1 cellular context compared by ENCODE assay signal in the genomic region with DNA sequence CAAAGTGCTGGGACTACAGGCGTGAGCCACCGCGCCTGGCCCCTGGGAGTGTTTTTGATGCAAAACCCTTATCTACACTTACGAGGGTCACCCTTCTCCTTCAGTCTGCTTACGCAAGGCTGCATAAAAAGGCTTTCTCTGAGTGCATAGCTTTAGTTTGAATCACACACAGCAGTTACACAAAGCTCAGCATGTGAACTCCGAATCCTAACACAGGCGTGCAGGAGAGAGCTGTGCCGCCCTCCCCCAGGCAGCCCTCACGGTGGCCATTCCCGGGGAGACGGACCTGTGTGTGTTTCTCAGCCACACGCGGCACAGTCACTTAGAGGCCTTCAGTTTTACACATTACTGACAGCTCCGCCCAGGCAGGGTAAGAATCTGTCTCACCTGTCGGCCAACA.
TF ChIP-seq lines count a peak whose summit lies in the region.

No MANE protein-coding gene starts in this region.

TF ChIP-seq in HepG2, 621 proteins besides CTCF, POLR2A, EP300 and RAD21 (continues in another document):
- TF ChIP-seq, protein P1, sequence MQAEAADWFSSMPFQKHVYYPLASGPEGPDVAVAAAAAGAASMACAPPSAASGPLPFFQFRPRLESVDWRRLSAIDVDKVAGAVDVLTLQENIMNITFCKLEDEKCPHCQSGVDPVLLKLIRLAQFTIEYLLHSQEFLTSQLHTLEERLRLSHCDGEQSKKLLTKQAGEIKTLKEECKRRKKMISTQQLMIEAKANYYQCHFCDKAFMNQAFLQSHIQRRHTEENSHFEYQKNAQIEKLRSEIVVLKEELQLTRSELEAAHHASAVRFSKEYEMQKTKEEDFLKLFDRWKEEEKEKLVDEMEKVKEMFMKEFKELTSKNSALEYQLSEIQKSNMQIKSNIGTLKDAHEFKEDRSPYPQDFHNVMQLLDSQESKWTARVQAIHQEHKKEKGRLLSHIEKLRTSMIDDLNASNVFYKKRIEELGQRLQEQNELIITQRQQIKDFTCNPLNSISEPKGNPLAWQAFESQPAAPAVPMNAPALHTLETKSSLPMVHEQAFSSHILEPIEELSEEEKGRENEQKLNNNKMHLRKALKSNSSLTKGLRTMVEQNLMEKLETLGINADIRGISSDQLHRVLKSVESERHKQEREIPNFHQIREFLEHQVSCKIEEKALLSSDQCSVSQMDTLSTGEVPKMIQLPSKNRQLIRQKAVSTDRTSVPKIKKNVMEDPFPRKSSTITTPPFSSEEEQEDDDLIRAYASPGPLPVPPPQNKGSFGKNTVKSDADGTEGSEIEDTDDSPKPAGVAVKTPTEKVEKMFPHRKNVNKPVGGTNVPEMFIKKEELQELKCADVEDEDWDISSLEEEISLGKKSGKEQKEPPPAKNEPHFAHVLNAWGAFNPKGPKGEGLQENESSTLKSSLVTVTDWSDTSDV (CRISPR knock-in tag; IDR thresholded peaks at IDR 0.05) = no peak
- no peak for TF ChIP-seq ZNF558 (CRISPR knock-in tag; IDR thresholded peaks at IDR 0.05; ENCODE audit: borderline replicate concordance)
- TF ChIP-seq ZNF605 (CRISPR knock-in tag; IDR thresholded peaks at IDR 0.05) = no peak
- no peak for TF ChIP-seq TBL1XR1 (IDR thresholded peaks at IDR 0.05; ENCODE audit: borderline replicate concordance, low read length, partially characterized antibody)
- TF ChIP-seq, protein P2, sequence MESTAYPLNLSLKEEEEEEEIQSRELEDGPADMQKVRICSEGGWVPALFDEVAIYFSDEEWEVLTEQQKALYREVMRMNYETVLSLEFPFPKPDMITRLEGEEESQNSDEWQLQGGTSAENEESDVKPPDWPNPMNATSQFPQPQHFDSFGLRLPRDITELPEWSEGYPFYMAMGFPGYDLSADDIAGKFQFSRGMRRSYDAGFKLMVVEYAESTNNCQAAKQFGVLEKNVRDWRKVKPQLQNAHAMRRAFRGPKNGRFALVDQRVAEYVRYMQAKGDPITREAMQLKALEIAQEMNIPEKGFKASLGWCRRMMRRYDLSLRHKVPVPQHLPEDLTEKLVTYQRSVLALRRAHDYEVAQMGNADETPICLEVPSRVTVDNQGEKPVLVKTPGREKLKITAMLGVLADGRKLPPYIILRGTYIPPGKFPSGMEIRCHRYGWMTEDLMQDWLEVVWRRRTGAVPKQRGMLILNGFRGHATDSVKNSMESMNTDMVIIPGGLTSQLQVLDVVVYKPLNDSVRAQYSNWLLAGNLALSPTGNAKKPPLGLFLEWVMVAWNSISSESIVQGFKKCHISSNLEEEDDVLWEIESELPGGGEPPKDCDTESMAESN (CRISPR knock-in tag; conservative IDR thresholded peaks at IDR 0.05) = no peak
- 0 out of 2 replicates have a peak, but pooled peaks have one; percentile 19 for TF ChIP-seq SOX5 (CRISPR knock-in tag; IDR thresholded peaks at IDR 0.05; ENCODE audit: borderline replicate concordance)
- peak; percentile 39; the same call in 1 of the 2 replicates for TF ChIP-seq RARA (CRISPR knock-in tag; IDR thresholded peaks at IDR 0.05)
- no peak for TF ChIP-seq SIX4 (CRISPR knock-in tag; IDR thresholded peaks at IDR 0.05)
- TF ChIP-seq CEBPB (IDR thresholded peaks at IDR 0.05; ENCODE audit: borderline replicate concordance, low read depth, low read length) = peak; percentile 64; the same call in 1 of the 2 replicates
- no peak for TF ChIP-seq EZH2 (conservative IDR thresholded peaks at IDR 0.05; ENCODE audit: low read depth, low read length)
- peak; percentile 16; the same call in 1 of the 2 replicates for TF ChIP-seq SAP130 (CRISPR knock-in tag; IDR thresholded peaks at IDR 0.05; ENCODE audit: low read depth)
- no peak for TF ChIP-seq NR2F6 (IDR thresholded peaks at IDR 0.05)
- TF ChIP-seq NR2F6 (CRISPR knock-in tag; IDR thresholded peaks at IDR 0.05) = peak; percentile 13; the same call in 1 of the 2 replicates
- TF ChIP-seq ZNF460 (CRISPR knock-in tag; IDR thresholded peaks at IDR 0.05; ENCODE audit: borderline replicate concordance) = peak; percentile 62; the same call in 1 of the 2 replicates
- 0 out of 2 replicates have a peak, but pooled peaks have one; percentile 24 for TF ChIP-seq GATAD2A (CRISPR knock-in tag; IDR thresholded peaks at IDR 0.05)
- no peak for TF ChIP-seq SNAPC2 (CRISPR knock-in tag; IDR thresholded peaks at IDR 0.05)
- TF ChIP-seq ZNF235 (CRISPR knock-in tag; IDR thresholded peaks at IDR 0.05; ENCODE audit: borderline replicate concordance) = no peak
- 0 out of 2 replicates have a peak, but pooled peaks have one; percentile 12 for TF ChIP-seq ARID5B (CRISPR knock-in tag; IDR thresholded peaks at IDR 0.05)
- no peak for TF ChIP-seq ZNF792 (CRISPR knock-in tag; IDR thresholded peaks at IDR 0.05)
- peak; percentile 88 for TF ChIP-seq FOSL2 (CRISPR knock-in tag; IDR thresholded peaks at IDR 0.05)
- TF ChIP-seq DNMT3B (CRISPR knock-in tag; conservative IDR thresholded peaks at IDR 0.05) = no peak
- TF ChIP-seq ZNF101 (CRISPR knock-in tag; IDR thresholded peaks at IDR 0.05; ENCODE audit: borderline replicate concordance, low read depth) = no peak
- peak; percentile 43 for TF ChIP-seq TEAD3 (CRISPR knock-in tag; optimal IDR thresholded peaks at IDR 0.05; ENCODE audit: borderline replicate concordance)
- TF ChIP-seq, protein P3, sequence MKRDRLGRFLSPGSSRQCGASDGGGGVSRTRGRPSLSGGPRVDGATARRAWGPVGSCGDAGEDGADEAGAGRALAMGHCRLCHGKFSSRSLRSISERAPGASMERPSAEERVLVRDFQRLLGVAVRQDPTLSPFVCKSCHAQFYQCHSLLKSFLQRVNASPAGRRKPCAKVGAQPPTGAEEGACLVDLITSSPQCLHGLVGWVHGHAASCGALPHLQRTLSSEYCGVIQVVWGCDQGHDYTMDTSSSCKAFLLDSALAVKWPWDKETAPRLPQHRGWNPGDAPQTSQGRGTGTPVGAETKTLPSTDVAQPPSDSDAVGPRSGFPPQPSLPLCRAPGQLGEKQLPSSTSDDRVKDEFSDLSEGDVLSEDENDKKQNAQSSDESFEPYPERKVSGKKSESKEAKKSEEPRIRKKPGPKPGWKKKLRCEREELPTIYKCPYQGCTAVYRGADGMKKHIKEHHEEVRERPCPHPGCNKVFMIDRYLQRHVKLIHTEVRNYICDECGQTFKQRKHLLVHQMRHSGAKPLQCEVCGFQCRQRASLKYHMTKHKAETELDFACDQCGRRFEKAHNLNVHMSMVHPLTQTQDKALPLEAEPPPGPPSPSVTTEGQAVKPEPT (CRISPR knock-in tag; IDR thresholded peaks at IDR 0.05; ENCODE audit: low read depth) = no peak
- TF ChIP-seq ZMYM3 (CRISPR knock-in tag; IDR thresholded peaks at IDR 0.05) = 0 out of 2 replicates have a peak, but pooled peaks have one; percentile 21
- TF ChIP-seq, protein P4, sequence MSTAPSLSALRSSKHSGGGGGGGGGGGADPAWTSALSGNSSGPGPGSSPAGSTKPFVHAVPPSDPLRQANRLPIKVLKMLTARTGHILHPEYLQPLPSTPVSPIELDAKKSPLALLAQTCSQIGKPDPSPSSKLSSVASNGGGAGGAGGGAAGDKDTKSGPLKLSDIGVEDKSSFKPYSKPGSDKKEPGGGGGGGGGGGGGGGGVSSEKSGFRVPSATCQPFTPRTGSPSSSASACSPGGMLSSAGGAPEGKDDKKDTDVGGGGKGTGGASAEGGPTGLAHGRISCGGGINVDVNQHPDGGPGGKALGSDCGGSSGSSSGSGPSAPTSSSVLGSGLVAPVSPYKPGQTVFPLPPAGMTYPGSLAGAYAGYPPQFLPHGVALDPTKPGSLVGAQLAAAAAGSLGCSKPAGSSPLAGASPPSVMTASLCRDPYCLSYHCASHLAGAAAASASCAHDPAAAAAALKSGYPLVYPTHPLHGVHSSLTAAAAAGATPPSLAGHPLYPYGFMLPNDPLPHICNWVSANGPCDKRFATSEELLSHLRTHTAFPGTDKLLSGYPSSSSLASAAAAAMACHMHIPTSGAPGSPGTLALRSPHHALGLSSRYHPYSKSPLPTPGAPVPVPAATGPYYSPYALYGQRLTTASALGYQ (CRISPR knock-in tag; IDR thresholded peaks at IDR 0.05) = no peak
- no peak for TF ChIP-seq E2F5 (CRISPR knock-in tag; conservative IDR thresholded peaks at IDR 0.05)
- TF ChIP-seq ZBTB38 (CRISPR knock-in tag; IDR thresholded peaks at IDR 0.05) = peak; percentile 47
- TF ChIP-seq, protein P5, sequence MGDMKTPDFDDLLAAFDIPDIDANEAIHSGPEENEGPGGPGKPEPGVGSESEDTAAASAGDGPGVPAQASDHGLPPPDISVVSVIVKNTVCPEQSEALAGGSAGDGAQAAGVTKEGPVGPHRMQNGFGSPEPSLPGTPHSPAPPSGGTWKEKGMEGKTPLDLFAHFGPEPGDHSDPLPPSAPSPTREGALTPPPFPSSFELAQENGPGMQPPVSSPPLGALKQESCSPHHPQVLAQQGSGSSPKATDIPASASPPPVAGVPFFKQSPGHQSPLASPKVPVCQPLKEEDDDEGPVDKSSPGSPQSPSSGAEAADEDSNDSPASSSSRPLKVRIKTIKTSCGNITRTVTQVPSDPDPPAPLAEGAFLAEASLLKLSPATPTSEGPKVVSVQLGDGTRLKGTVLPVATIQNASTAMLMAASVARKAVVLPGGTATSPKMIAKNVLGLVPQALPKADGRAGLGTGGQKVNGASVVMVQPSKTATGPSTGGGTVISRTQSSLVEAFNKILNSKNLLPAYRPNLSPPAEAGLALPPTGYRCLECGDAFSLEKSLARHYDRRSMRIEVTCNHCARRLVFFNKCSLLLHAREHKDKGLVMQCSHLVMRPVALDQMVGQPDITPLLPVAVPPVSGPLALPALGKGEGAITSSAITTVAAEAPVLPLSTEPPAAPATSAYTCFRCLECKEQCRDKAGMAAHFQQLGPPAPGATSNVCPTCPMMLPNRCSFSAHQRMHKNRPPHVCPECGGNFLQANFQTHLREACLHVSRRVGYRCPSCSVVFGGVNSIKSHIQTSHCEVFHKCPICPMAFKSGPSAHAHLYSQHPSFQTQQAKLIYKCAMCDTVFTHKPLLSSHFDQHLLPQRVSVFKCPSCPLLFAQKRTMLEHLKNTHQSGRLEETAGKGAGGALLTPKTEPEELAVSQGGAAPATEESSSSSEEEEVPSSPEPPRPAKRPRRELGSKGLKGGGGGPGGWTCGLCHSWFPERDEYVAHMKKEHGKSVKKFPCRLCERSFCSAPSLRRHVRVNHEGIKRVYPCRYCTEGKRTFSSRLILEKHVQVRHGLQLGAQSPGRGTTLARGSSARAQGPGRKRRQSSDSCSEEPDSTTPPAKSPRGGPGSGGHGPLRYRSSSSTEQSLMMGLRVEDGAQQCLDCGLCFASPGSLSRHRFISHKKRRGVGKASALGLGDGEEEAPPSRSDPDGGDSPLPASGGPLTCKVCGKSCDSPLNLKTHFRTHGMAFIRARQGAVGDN (CRISPR knock-in tag; IDR thresholded peaks at IDR 0.05) = peak; percentile 38
- TF ChIP-seq GATA4 (IDR thresholded peaks at IDR 0.05; ENCODE audit: borderline replicate concordance, low read depth) = no peak
- no peak for TF ChIP-seq SCMH1 (CRISPR knock-in tag; IDR thresholded peaks at IDR 0.05; ENCODE audit: borderline replicate concordance)
- no peak for TF ChIP-seq ZNF710 (CRISPR knock-in tag; IDR thresholded peaks at IDR 0.05; ENCODE audit: borderline replicate concordance)
